24 cellular contexts compared by ENCODE assay signal in genomic region chr1:223298706-223299105, GRCh38.
A peak's percentile ranks its signal among the peaks of the same experiment; 100 is the strongest.
DNase-seq lines count a peak whose midpoint lies in the region; TF ChIP-seq lines count a peak whose summit lies in the region.
"Had no signal": no experiment of that assay in that cellular context is flagged by ENCODE, and none has a peak within 500 bp of the region (broad histone marks: within the 10 kb centered on the region; RNA-seq: fewer than 3 reads in every experiment).

No MANE protein-coding gene starts in this region.

- in situ Hi-C loops in brain microvascular endothelial cell (cut with HindIII; ENCODE audit: low pct_ligation_motif_present, low sequenced_read_pairs), result no loop called here

- peak overlapping the region; percentile 53 for H3K4me2 ChIP-seq in smooth muscle cell
- H3K4me2 ChIP-seq: KMS-11 had no signal

- no peak for TF ChIP-seq POLR2A in vagina (IDR thresholded peaks at IDR 0.05)

- intact Hi-C loops in vagina (cut with DNase I), result no loop called here

- DNase-seq in GM03348 (ENCODE audit: low spot score) (peak; percentile 52), brain microvascular endothelial cell (peak; percentile 13), foreskin fibroblast (peak; percentile 37 to 46), smooth muscle cell (lab: John Stamatoyannopoulos, UW; ENCODE audit: unreplicated experiment) (no peak), DMS79 treated with DMSO at 0.1 percent for 48 hours (lab: John Stamatoyannopoulos, UW) (no peak), vagina (ENCODE audit: extremely low spot score in 2 of 2) (no peak), right atrium auricular region (ENCODE audit: low spot score) (no peak)
- DNase-seq: activated CD4-positive, CD25-positive, alpha-beta regulatory T cell; activated effector memory CD4-positive, alpha-beta T cell treated with anti-CD3 and anti-CD28 coated beads, Interleukin-2, amount 50 U/mL, for 16 hours; activated T-cell treated with anti-CD3 and anti-CD28 coated beads, Interleukin-2, amount 50 U/mL, for 24 hours; CD4-positive, CD25-positive, alpha-beta regulatory T cell; head of caudate nucleus; MG63; naive B cell; NCI-H1417; NCI-H2029 treated with DMSO at 0.1 percent for 48 hours; NK-92 treated with Interleukin-12 subunit alpha and Interleukin-12 subunit beta, amount 100 ng/mL, for 24 hours; nucleus accumbens; stimulated activated CD4-positive, alpha-beta T cell treated with anti-CD3 and anti-CD28 coated beads, Interleukin-15, amount 100 ng/mL, for 24 hours; stimulated activated CD4-positive, alpha-beta T cell treated with anti-CD3 and anti-CD28 coated beads, Interleukin-4, amount 100 ng/mL, for 4 hours; tibial artery had no signal

- H3K4me3 ChIP-seq in brain microvascular endothelial cell (ENCODE audit: low read depth, low read length) (no peak overlapping the region), foreskin fibroblast (ENCODE audit: low read depth in 1 of 2, low read length in 2 of 2) (no peak overlapping the region), smooth muscle cell (no peak overlapping the region), vagina (no peak overlapping the region), right atrium auricular region (no peak overlapping the region)
- H3K4me3 ChIP-seq: MG63, prostate gland, SK-N-MC, tibial artery had no signal

- peak overlapping the region; percentile 93 for H2AFZ ChIP-seq in smooth muscle cell (ENCODE audit: low read depth)

- H3K79me2 ChIP-seq in smooth muscle cell (ENCODE audit: low read depth), result no peaks in the 10 kb centered on the region

- H4K20me1 ChIP-seq in smooth muscle cell (ENCODE audit: low read depth), result no peaks in the 10 kb centered on the region

- H3K27ac ChIP-seq in brain microvascular endothelial cell (no peak overlapping the region), smooth muscle cell (ENCODE audit: low read depth) (no peak overlapping the region), vagina (no peak overlapping the region), right atrium auricular region (no peak overlapping the region)
- H3K27ac ChIP-seq: KMS-11, prostate gland, SK-N-MC, tibial artery had no signal

- WGBS in smooth muscle cell (ENCODE audit: low lambda C conversion rate), result 37% methylated on average over 5 of the region's 5 CpGs

- no peak for TF ChIP-seq CTCF in brain microvascular endothelial cell (IDR thresholded peaks at IDR 0.05; ENCODE audit: low read depth, low read length, missing control alignments)
- TF ChIP-seq CTCF in foreskin fibroblast (IDR thresholded peaks at IDR 0.05; ENCODE audit: low read depth, low read length), result no peak
- TF ChIP-seq CTCF in smooth muscle cell (IDR thresholded peaks at IDR 0.05; ENCODE audit: borderline replicate concordance, insufficient read depth, poor library complexity, severe bottlenecking), result no peak
- TF ChIP-seq CTCF in vagina (IDR thresholded peaks at IDR 0.05), result no peak
- TF ChIP-seq CTCF in right atrium auricular region (IDR thresholded peaks at IDR 0.05), result no peak

- no peaks in the 10 kb centered on the region for H3K27me3 ChIP-seq in brain microvascular endothelial cell (replicated peaks)
- H3K27me3 ChIP-seq in smooth muscle cell (ENCODE audit: low read depth), result peaks cover 6% of the 10 kb centered on the region
- H3K27me3 ChIP-seq in vagina, result no peaks in the 10 kb centered on the region
- H3K27me3 ChIP-seq in right atrium auricular region, result no peaks in the 10 kb centered on the region
- H3K27me3 ChIP-seq: MG63, tibial artery had no signal

- H3F3A ChIP-seq in smooth muscle cell (ENCODE audit: low read depth), result no peaks in the 10 kb centered on the region

- H3K4me1 ChIP-seq in smooth muscle cell (ENCODE audit: low read depth) (no peaks in the 10 kb centered on the region), vagina (no peaks in the 10 kb centered on the region), right atrium auricular region (no peaks in the 10 kb centered on the region)
- H3K4me1 ChIP-seq: prostate gland, tibial artery had no signal

- H3K36me3 ChIP-seq in brain microvascular endothelial cell (replicated peaks) (no peaks in the 10 kb centered on the region), smooth muscle cell (ENCODE audit: low read depth) (no peaks in the 10 kb centered on the region), vagina (no peaks in the 10 kb centered on the region), right atrium auricular region (no peaks in the 10 kb centered on the region)
- H3K36me3 ChIP-seq: MG63, prostate gland, tibial artery had no signal

- no peak overlapping the region for H3K9ac ChIP-seq in smooth muscle cell (ENCODE audit: low read depth)
- H3K9ac ChIP-seq: KMS-11 had no signal

- no peaks in the 10 kb centered on the region for H3K9me3 ChIP-seq in smooth muscle cell (replicated peaks; ENCODE audit: low read depth)
- no peaks in the 10 kb centered on the region for H3K9me3 ChIP-seq in vagina
- no peaks in the 10 kb centered on the region for H3K9me3 ChIP-seq in right atrium auricular region
- H3K9me3 ChIP-seq: prostate gland, tibial artery had no signal

Comparison
In these comparisons a context has a peak if more than half of its experiments do, and no peak if none do; other contexts are left out.
1. DNase-seq: peak in GM03348 (single experiment), brain microvascular endothelial cell (single experiment) and foreskin fibroblast (2 of 2); none in smooth muscle cell (single experiment), DMS79 treated with DMSO at 0.1 percent for 48 hours (single experiment), vagina (0 of 2) and right atrium auricular region (single experiment).